ENCODE assay signal across 16 cellular contexts in the genomic region with DNA sequence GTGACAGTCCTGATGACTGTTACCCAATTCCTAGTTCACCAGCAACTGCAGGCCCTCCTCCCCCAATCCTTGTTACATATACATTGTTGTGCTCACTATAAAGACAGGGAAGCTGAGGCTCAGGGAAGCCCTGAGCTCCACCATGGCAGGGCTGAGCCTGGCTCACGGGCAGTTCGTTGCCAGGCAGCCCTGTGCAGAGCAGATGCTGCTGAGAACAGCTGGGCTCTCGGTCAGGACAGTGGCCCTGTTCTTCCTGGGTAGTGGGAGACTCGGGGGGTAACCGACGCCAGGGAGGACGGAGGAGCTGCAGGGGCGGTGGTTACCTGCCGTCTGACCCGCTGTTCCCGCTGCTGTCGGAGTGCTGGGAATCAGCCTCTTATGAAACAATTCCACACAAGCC.
"Had no signal": no experiment of that assay in that cellular context is flagged by ENCODE, and none has a peak within 500 bp of the region (broad histone marks: within the 10 kb centered on the region; RNA-seq: fewer than 3 reads in every experiment).

No MANE protein-coding gene starts in this region.

- H3K9me3 Mint-ChIP-seq: activated T-cell treated with anti-CD3 and anti-CD28 coated beads, Interleukin-2, amount 50 U/mL, for 4 hours had no signal

- H3K4me3 Mint-ChIP-seq: activated CD4-positive, alpha-beta memory T cell treated with anti-CD3 and anti-CD28 coated beads, Interleukin-2, amount 10 ng/mL, durations not matched to agents 7 days and 5 days; activated T-cell treated with anti-CD3 and anti-CD28 coated beads, Interleukin-2, amount 50 U/mL, for 4 hours; stimulated activated naive CD8-positive, alpha-beta T cell treated with anti-CD3 and anti-CD28 coated beads, Interleukin-15, amount 100 ng/mL, for 72 hours; WTC11 had no signal

- DNase-seq: activated CD4-positive, alpha-beta memory T cell treated with anti-CD3 and anti-CD28 coated beads, Interleukin-2, amount 10 ng/mL, durations not matched to agents 7 days and 5 days; activated CD4-positive, alpha-beta T cell treated with anti-CD3 and anti-CD28 coated beads for 4 hours; activated gamma-delta T cell; activated T-cell treated with anti-CD3 and anti-CD28 coated beads, Interleukin-2, amount 50 U/mL, for 4 hours; body of pancreas; caudate nucleus; colonic mucosa; hippocampal formation; kidney glomerular epithelial cell; retina; stimulated activated naive CD8-positive, alpha-beta T cell treated with anti-CD3 and anti-CD28 coated beads, Interleukin-15, amount 100 ng/mL, for 72 hours; upper lobe of left lung had no signal

- H3K27ac ChIP-seq: body of pancreas, colonic mucosa, neutrophil, upper lobe of left lung had no signal

- H3K9me3 ChIP-seq: body of pancreas, colonic mucosa, neutrophil, upper lobe of left lung had no signal

- H3K36me3 Mint-ChIP-seq: activated naive CD4-positive, alpha-beta T cell treated with anti-CD3 and anti-CD28 coated beads, Interleukin-2, amount 50 U/mL, for 72 hours had no signal

- H3K27ac Mint-ChIP-seq: activated CD4-positive, alpha-beta memory T cell treated with anti-CD3 and anti-CD28 coated beads, Interleukin-2, amount 10 ng/mL, durations not matched to agents 7 days and 5 days; activated naive CD4-positive, alpha-beta T cell treated with anti-CD3 and anti-CD28 coated beads, Interleukin-2, amount 50 U/mL, for 72 hours; stimulated activated naive CD8-positive, alpha-beta T cell treated with anti-CD3 and anti-CD28 coated beads, Interleukin-15, amount 100 ng/mL, for 72 hours; WTC11 had no signal

- H3K27me3 ChIP-seq: body of pancreas, colonic mucosa, neutrophil, upper lobe of left lung had no signal

- H3K4me3 ChIP-seq: body of pancreas, colonic mucosa, upper lobe of left lung had no signal

- H3K4me1 ChIP-seq: body of pancreas, colonic mucosa had no signal

- ATAC-seq: activated naive CD4-positive, alpha-beta T cell treated with anti-CD3 and anti-CD28 coated beads, Interleukin-2, amount 50 U/mL, for 72 hours; activated T-cell treated with anti-CD3 and anti-CD28 coated beads, Interleukin-2, amount 50 U/mL, for 4 hours; body of pancreas; esophagus mucosa; stimulated activated naive CD8-positive, alpha-beta T cell treated with anti-CD3 and anti-CD28 coated beads, Interleukin-15, amount 100 ng/mL, for 72 hours; WTC11 had no signal

- H3K4me1 Mint-ChIP-seq: WTC11 had no signal

- H3K36me3 ChIP-seq: colonic mucosa, neutrophil, upper lobe of left lung had no signal
